ENCODE assay signal across 8 cellular contexts in genomic region chr14:52729925-52730707, GRCh38. TPM values are rescaled to one million over a fixed set of nuclear protein-coding genes. Genes with fewer than 3 reads are reported as not detected.
A peak's percentile ranks its signal among the peaks of the same experiment; 100 is the strongest.
DNase-seq lines count a peak whose midpoint lies in the region; ATAC-seq and TF ChIP-seq lines count a peak whose summit lies in the region.

STYX (plus strand) TSS chr14:52730166; CDS start chr14:52730475, 309 bp downstream.

- H3K27ac ChIP-seq in VCaP, result peak within 1 kb of the TSS; percentile 78
- H3K27ac ChIP-seq in breast epithelium, result peak within 1 kb of the TSS; percentile 90
- H3K27ac ChIP-seq in skeletal muscle tissue (ENCODE audit: low read depth, low read length), result peak within 1 kb of the TSS; percentile 90

- POLR2A ChIA-PET in AG04449 (lab: Yijun Ruan, JAX), result interaction anchor here (0.6 to 1.2 kb wide), 2 partner anchors 35 to 577 kb away, joined by 3 read pairs; partner anchors contain the start of gene ERO1A

- H3K9ac ChIP-seq in skeletal muscle tissue (ENCODE audit: low read depth in 1 of 3, low read length in 3 of 3), result peak within 1 kb of the TSS; percentile 93 to 96 (median 94)

- CTCF ChIA-PET in AG04449 (lab: Yijun Ruan, JAX), result interaction anchor here (1.4 to 1.5 kb wide), 2 partner anchors 13 to 18 kb away, joined by 3 read pairs; no protein-coding TSS in a partner anchor

- H3K9me3 ChIP-seq in breast epithelium (no peaks in the 10 kb centered on the region), iPS-18c (ENCODE audit: control insufficient read depth, insufficient read depth, low read length) (peaks cover 2% of the 10 kb centered on the region), skeletal muscle tissue (ENCODE audit: control insufficient read depth in 3 of 3, low read length in 3 of 3) (no peaks in the 10 kb centered on the region)

- intact Hi-C loops in breast epithelium (cut with DNase I; ENCODE audit: low total_unique reads), result no loop called here

- peak; percentile 52 for TF ChIP-seq POLR2A in breast epithelium (IDR thresholded peaks at IDR 0.05)

- H3K4me3 ChIP-seq in AG04449 (ENCODE audit: low read depth, low read length) (peak within 1 kb of the TSS; percentile 95), breast epithelium (peak within 1 kb of the TSS; percentile 86 to 93 (median 88)), iPS-18c (ENCODE audit: insufficient read depth, low read depth, low read length) (peak within 1 kb of the TSS; percentile 97), skeletal muscle tissue (ENCODE audit: low read length in 3 of 3) (peak within 1 kb of the TSS; percentile 81 to 92 (median 91))

- H3K4me1 ChIP-seq in breast epithelium (no peaks in the 10 kb centered on the region), skeletal muscle tissue (ENCODE audit: control insufficient read depth in 3 of 3, insufficient read depth in 3 of 3, low read length in 3 of 3) (peaks cover 0 to 8% (median 7%) of the 10 kb centered on the region in 3 donors)

- H3K27me3 ChIP-seq in breast epithelium (no peaks in the 10 kb centered on the region), skeletal muscle tissue (ENCODE audit: control insufficient read depth in 3 of 3, insufficient read depth in 3 of 3, low read length in 3 of 3) (no peaks in the 10 kb centered on the region)

- no peaks in the 10 kb centered on the region for H3K36me3 ChIP-seq in breast epithelium
- peaks cover 5 to 22% (median 16%) of the 10 kb centered on the region in 3 donors for H3K36me3 ChIP-seq in skeletal muscle tissue (ENCODE audit: control insufficient read depth in 3 of 3, insufficient read depth in 3 of 3, low read length in 3 of 3)

- ATAC-seq in GM18907 (IDR thresholded peaks at IDR 0.05; ENCODE audit: unreplicated experiment) (peak; percentile 93), HG03139 (IDR thresholded peaks at IDR 0.05; ENCODE audit: unreplicated experiment) (peak; percentile 95)

- peak; percentile 82 for DNase-seq in AG04449 (ENCODE audit: low read depth, low spot score)
- DNase-seq in NCI-H2196 treated with DMSO at 0.1 percent for 48 hours (lab: John Stamatoyannopoulos, UW; ENCODE audit: unreplicated experiment), result peak; percentile 94
- DNase-seq in breast epithelium (ENCODE audit: low spot score in 2 of 2), result peak; percentile 97 to 98

- TF ChIP-seq CTCF in AG04449 (IDR thresholded peaks at IDR 0.05; ENCODE audit: insufficient read depth, low read length, missing control alignments), result peak; percentile 21
- TF ChIP-seq CTCF in VCaP (conservative IDR thresholded peaks at IDR 0.05), result no peak
- peak in 1 of 3 donors; percentile 26 for TF ChIP-seq CTCF in breast epithelium (IDR thresholded peaks at IDR 0.05)

RNA-seq across cellular contexts. Expression of gene STYX, which starts in this region (rescaled TPM):
- total RNA-seq in breast epithelium (10 to 100 TPM; 15.1 to 17.7 (median 16.0) TPM), skeletal muscle tissue (12.0 TPM)

Comparison
In these comparisons a context has a peak if more than half of its experiments do, and no peak if none do; other contexts are left out.
1. Peak in every context shown above with its lines: DNase-seq, ATAC-seq, H3K4me3 ChIP-seq and H3K27ac ChIP-seq.